ENCODE assay signal across 8 cellular contexts in the genomic region with DNA sequence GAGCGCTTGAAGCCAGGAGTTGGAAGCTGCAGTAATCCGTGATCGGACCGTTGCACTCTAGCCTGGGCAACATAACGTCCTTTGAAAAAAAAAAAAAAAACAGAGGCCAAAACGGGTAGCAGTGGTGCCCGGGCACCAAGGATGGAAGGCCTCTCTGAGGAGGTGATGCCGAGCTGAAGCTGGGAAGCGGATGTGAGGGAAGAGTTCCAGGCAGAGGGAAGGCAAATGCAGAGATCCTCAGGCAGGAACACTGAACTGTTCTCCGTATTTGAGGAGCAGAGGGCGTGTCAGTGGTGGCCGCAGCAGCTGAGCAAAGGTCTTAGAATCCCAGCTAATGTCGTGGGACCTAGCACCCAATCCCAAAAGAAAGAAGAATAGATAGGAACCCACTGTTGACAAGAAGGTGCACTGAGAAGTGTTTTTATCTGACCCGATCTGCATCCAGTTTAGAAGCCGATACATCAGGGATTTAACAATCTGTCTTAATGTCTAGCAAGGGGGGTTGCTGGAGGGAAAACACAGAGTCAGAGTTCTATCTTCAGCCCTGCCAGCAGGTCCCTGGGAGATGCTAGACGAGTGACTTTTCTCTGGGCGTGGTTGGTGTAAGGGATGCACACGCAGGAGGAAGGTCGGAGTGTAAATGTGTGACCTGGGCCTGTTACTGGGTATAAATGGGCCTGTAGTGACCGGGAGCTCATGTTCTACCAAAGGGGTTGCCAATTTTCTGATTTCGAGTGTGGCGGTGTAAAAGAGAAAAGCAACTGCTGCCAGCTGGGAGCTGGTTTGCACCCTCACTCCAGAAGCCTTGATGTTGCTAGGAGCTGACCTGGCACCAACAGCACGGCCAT. TPM values are rescaled to one million over a fixed set of nuclear protein-coding genes. Genes with fewer than 3 reads are reported as not detected.
A peak's percentile ranks its signal among the peaks of the same experiment; 100 is the strongest.
DNase-seq lines count a peak whose midpoint lies in the region; ATAC-seq and TF ChIP-seq lines count a peak whose summit lies in the region.

No MANE protein-coding gene starts in this region.

- ATAC-seq in HG03439 (IDR thresholded peaks at IDR 0.05; ENCODE audit: unreplicated experiment) (peak; percentile 13), HG02610 (IDR thresholded peaks at IDR 0.05; ENCODE audit: unreplicated experiment) (no peak)

- H3K4me3 Mint-ChIP-seq in activated CD4-positive, alpha-beta memory T cell treated with anti-CD3 and anti-CD28 coated beads for 36 hours, result peak overlapping the region; percentile 82

- H3K4me3 ChIP-seq in ovary, result peak overlapping the region; percentile 73

- DNase-seq in EH (ENCODE audit: low read depth), result peak; percentile 68
- no peak for DNase-seq in activated CD4-positive, alpha-beta memory T cell treated with anti-CD3 and anti-CD28 coated beads for 36 hours
- peak in 31 of 42 donors; percentile 15 to 71 (median 49) for DNase-seq in head of caudate nucleus
- peak in 4 of 5 donors; percentile 28 to 49 (median 40) for DNase-seq in ovary
- no peak for DNase-seq in NOMO-1 treated with dmso at 0.1 percent for 144 hours (lab: John Stamatoyannopoulos, UW; ENCODE audit: unreplicated experiment)
- no peak for DNase-seq in cortex of kidney (lab: John Stamatoyannopoulos, UW)

- TF ChIP-seq EP300 in ovary (IDR thresholded peaks at IDR 0.05), result no peak

- H3K4me1 Mint-ChIP-seq in activated CD4-positive, alpha-beta memory T cell treated with anti-CD3 and anti-CD28 coated beads for 36 hours (ENCODE audit: low read depth), result peaks cover 34% of the 10 kb centered on the region

- TF ChIP-seq CTCF in ovary (IDR thresholded peaks at IDR 0.05), result no peak

- H3K27ac Mint-ChIP-seq in activated CD4-positive, alpha-beta memory T cell treated with anti-CD3 and anti-CD28 coated beads for 36 hours, result peak overlapping the region; percentile 89

- CTCF ChIA-PET in activated CD4-positive, alpha-beta memory T cell treated with anti-CD3 and anti-CD28 coated beads for 36 hours (lab: Charles Lee), result interaction anchor here (0.6 to 2.6 kb wide), 11 partner anchors 11 to 236 kb away, joined by 3 to 12 read pairs (median 4); partner anchors contain the start of genes ASPHD1, KIF22 and TMEM219

- POLR2A ChIA-PET in activated CD4-positive, alpha-beta memory T cell treated with anti-CD3 and anti-CD28 coated beads for 36 hours (lab: Charles Lee), result interaction anchor here (0.5 to 2.3 kb wide), 19 partner anchors 10 to 975 kb away, joined by 3 to 13 read pairs (median 6); partner anchors contain the start of genes ALDOA, ASPHD1, CDIPT and HIRIP3

- no peak for TF ChIP-seq POLR2A in ovary (IDR thresholded peaks at IDR 0.05)

- 6 to 16% (median 8%) methylated on average over 23 of the region's 23 CpGs for WGBS in ovary, 3 donors

- no peaks in the 10 kb centered on the region for H3K27me3 Mint-ChIP-seq in activated CD4-positive, alpha-beta memory T cell treated with anti-CD3 and anti-CD28 coated beads for 36 hours

- H3K27ac ChIP-seq in ovary, result peak overlapping the region; percentile 54 to 82

- H3K9me3 Mint-ChIP-seq in activated CD4-positive, alpha-beta memory T cell treated with anti-CD3 and anti-CD28 coated beads for 36 hours, result no peaks in the 10 kb centered on the region

- peaks cover 13% of the 10 kb centered on the region for H3K4me1 ChIP-seq in ovary (ENCODE audit: insufficient read depth)

- intact Hi-C loops in activated CD4-positive, alpha-beta memory T cell treated with anti-CD3 and anti-CD28 coated beads for 36 hours (cut with micrococcal nuclease), result loop anchor here (1.0 to 5.0 kb wide), 5 partner anchors 27 to 69 kb away; partner anchors contain the start of genes ASPHD1, CDIPT, INO80E and TAOK2
- intact Hi-C loops in head of caudate nucleus (cut with DNase I), result loop anchor here (2.0 to 10.0 kb wide), 3 partner anchors 35 to 112 kb away; partner anchors contain the start of genes PAGR1, PRRT2, TAOK2 and TMEM219
- intact Hi-C loops in ovary (cut with DNase I), result loop anchor here in 3 of 4 donors (2.0 to 10.0 kb wide), 3 partner anchors 34 to 78 kb away; no protein-coding TSS in a partner anchor

- peaks cover 2% of the 10 kb centered on the region for H3K36me3 Mint-ChIP-seq in activated CD4-positive, alpha-beta memory T cell treated with anti-CD3 and anti-CD28 coated beads for 36 hours

- H3K27me3 ChIP-seq in ovary, result no peaks in the 10 kb centered on the region

- H3K9me3 ChIP-seq in ovary, result no peaks in the 10 kb centered on the region

- no peaks in the 10 kb centered on the region for H3K36me3 ChIP-seq in ovary

RNA-seq across cellular contexts. Expression of gene KCTD13, which starts 0.9 kb away (rescaled TPM):
- total RNA-seq in activated CD4-positive, alpha-beta memory T cell treated with anti-CD3 and anti-CD28 coated beads for 36 hours, result 10 to 100 TPM; 36.6 to 37.9 TPM
- total RNA-seq in ovary, result 10 to 100 TPM; 18.4 to 36.8 (median 25.5) TPM
- polyA plus RNA-seq in ovary, result 10 to 100 TPM in 1 of 2 donors, 1 to 10 TPM in 1; 7.0 to 16.3 TPM

RNA-seq across cellular contexts. Expression of gene ASPHD1, which starts 26.6 kb away (rescaled TPM):
- total RNA-seq in activated CD4-positive, alpha-beta memory T cell treated with anti-CD3 and anti-CD28 coated beads for 36 hours, result 1 to 10 TPM; 1.6 to 1.9 TPM
- 1 to 10 TPM in 5 of 7 donors, under 1 TPM in 1, not detected in 1; 0.53 to 7.8 (median 1.6) TPM for total RNA-seq in ovary
- 1 to 10 TPM in 1 of 2 donors, under 1 TPM in 1; 0.38 to 1.1 TPM for polyA plus RNA-seq in ovary

RNA-seq across cellular contexts. Expression of gene SEZ6L2, which starts 27.5 kb away (rescaled TPM):
- under 1 TPM; 0.38 to 0.58 TPM for total RNA-seq in activated CD4-positive, alpha-beta memory T cell treated with anti-CD3 and anti-CD28 coated beads for 36 hours
- total RNA-seq in ovary, result 10 to 100 TPM in 1 of 7 donors, 1 to 10 TPM in 5, under 1 TPM in 1; 0.73 to 13.3 (median 3.1) TPM
- 1 to 10 TPM; 2.9 to 5.1 TPM for polyA plus RNA-seq in ovary

RNA-seq across cellular contexts. Expression of gene TMEM219, which starts 35.0 kb away (rescaled TPM):
- total RNA-seq in activated CD4-positive, alpha-beta memory T cell treated with anti-CD3 and anti-CD28 coated beads for 36 hours, result 10 to 100 TPM; 57.1 to 64.8 TPM
- 100 to 1,000 TPM in 3 of 7 donors, 10 to 100 TPM in 4; 81.3 to 143 (median 87.4) TPM for total RNA-seq in ovary
- polyA plus RNA-seq in ovary, result 100 to 1,000 TPM in 1 of 2 donors, 10 to 100 TPM in 1; 84.1 to 124 TPM

RNA-seq across cellular contexts. Expression of gene TAOK2, which starts 46.8 kb away (rescaled TPM):
- 10 to 100 TPM; 27.2 to 28.2 TPM for total RNA-seq in activated CD4-positive, alpha-beta memory T cell treated with anti-CD3 and anti-CD28 coated beads for 36 hours
- total RNA-seq in ovary, result 10 to 100 TPM; 24.8 to 54.0 (median 43.9) TPM
- 10 to 100 TPM; 19.4 to 33.2 TPM for polyA plus RNA-seq in ovary

Comparison
In these comparisons a context has a peak if more than half of its experiments do, and no peak if none do; other contexts are left out.
1. DNase-seq: peak in EH (single experiment), head of caudate nucleus (31 of 42) and ovary (4 of 5); none in activated CD4-positive, alpha-beta memory T cell treated with anti-CD3 and anti-CD28 coated beads for 36 hours (single experiment), NOMO-1 treated with dmso at 0.1 percent for 144 hours (single experiment) and cortex of kidney (single experiment).